In genomic region chr11:8006349-8006977, GRCh38 we compare ENCODE assay signal across 8 cellular contexts. TPM values are rescaled to one million over a fixed set of nuclear protein-coding genes. Genes with fewer than 3 reads are reported as not detected.
A peak's percentile ranks its signal among the peaks of the same experiment; 100 is the strongest.
DNase-seq lines count a peak whose midpoint lies in the region; ATAC-seq, FAIRE-seq and TF ChIP-seq lines count a peak whose summit lies in the region.

No MANE protein-coding gene starts in this region.

- no peak overlapping the region for H3K4me3 Mint-ChIP-seq in activated naive CD4-positive, alpha-beta T cell treated with anti-CD3 and anti-CD28 coated beads for 36 hours

- H3K9me3 ChIP-seq in NT2/D1 (ENCODE audit: insufficient read depth, low read length) (no peaks in the 10 kb centered on the region), trophoblast cell (ENCODE audit: insufficient read depth, low read depth, low read length) (no peaks in the 10 kb centered on the region)

- H3K27me3 ChIP-seq in HL-60 (ENCODE audit: insufficient read depth, poor library complexity, severe bottlenecking) (no peaks in the 10 kb centered on the region), NT2/D1 (ENCODE audit: insufficient read depth, insufficient read length) (peaks cover under 1% of the 10 kb centered on the region), trophoblast cell (ENCODE audit: insufficient read depth, low read length) (no peaks in the 10 kb centered on the region)

- no peaks in the 10 kb centered on the region for H3K36me3 ChIP-seq in NT2/D1 (ENCODE audit: insufficient read depth, insufficient read length, low read length)
- H3K36me3 ChIP-seq in trophoblast cell (ENCODE audit: control insufficient read depth in 1 of 2, insufficient read depth in 2 of 2, low read length in 2 of 2): no peaks in the 10 kb centered on the region

- H3K4me1 ChIP-seq in NT2/D1 (ENCODE audit: insufficient read depth, insufficient read length): no peaks in the 10 kb centered on the region
- no peaks in the 10 kb centered on the region for H3K4me1 ChIP-seq in trophoblast cell (ENCODE audit: control insufficient read depth in 1 of 2, insufficient read depth in 2 of 2, low read length in 2 of 2)

- no peaks in the 10 kb centered on the region for H3K79me1 ChIP-seq in trophoblast cell (ENCODE audit: low read length)

- H3K4me3 ChIP-seq in HL-60 (replicated peaks; ENCODE audit: insufficient read depth, low read length) (no peak overlapping the region), NT2/D1 (ENCODE audit: insufficient read length, low read depth) (no peak overlapping the region), trophoblast cell (ENCODE audit: low read depth, low read length) (no peak overlapping the region)

- no peak overlapping the region for H3K4ac ChIP-seq in trophoblast cell (ENCODE audit: low read depth, low read length)

- no peak overlapping the region for H3K9ac ChIP-seq in NT2/D1 (ENCODE audit: insufficient read length, low read depth)
- H3K9ac ChIP-seq in trophoblast cell (ENCODE audit: low read length): no peak overlapping the region

- intact Hi-C loops in activated naive CD4-positive, alpha-beta T cell treated with anti-CD3 and anti-CD28 coated beads for 36 hours (cut with micrococcal nuclease): loop anchor here (1.0 to 5.0 kb wide), 6 partner anchors 26 to 561 kb away; no protein-coding TSS in a partner anchor

- H2AFZ ChIP-seq in trophoblast cell (ENCODE audit: insufficient read depth, low read length, poor library complexity): no peak overlapping the region

- no peak overlapping the region for H4K91ac ChIP-seq in trophoblast cell (ENCODE audit: low read depth, low read length)

- H3K36me3 Mint-ChIP-seq in activated naive CD4-positive, alpha-beta T cell treated with anti-CD3 and anti-CD28 coated beads for 36 hours (ENCODE audit: low read depth): no peaks in the 10 kb centered on the region

- no peak overlapping the region for H3K4me2 ChIP-seq in trophoblast cell (ENCODE audit: low read length)

- no peak overlapping the region for H2AK5ac ChIP-seq in trophoblast cell (ENCODE audit: low read length)

- CTCF ChIA-PET in activated naive CD4-positive, alpha-beta T cell treated with anti-CD3 and anti-CD28 coated beads for 36 hours (lab: Charles Lee): interaction anchor here (0.6 to 6.8 kb wide), 18 partner anchors 10 to 965 kb away, joined by 3 to 90 read pairs (median 4); partner anchors contain the start of gene EIF3F

- DNase-seq in D721Med (ENCODE audit: insufficient read length, low spot score): peak; percentile 53
- DNase-seq in HL-60 (ENCODE audit: low read depth in 1 of 2, low spot score in 1 of 2): peak in 1 of 2 experiments; percentile 40
- DNase-seq in NT2/D1 (ENCODE audit: low read depth, low spot score): peak; percentile 67
- DNase-seq in activated naive CD4-positive, alpha-beta T cell treated with anti-CD3 and anti-CD28 coated beads for 36 hours: peak; percentile 63
- peak; percentile 37 for DNase-seq in glomerular endothelial cell (ENCODE audit: extremely low read depth, low read depth, low spot score)
- peak; percentile 71 to 88 for DNase-seq in trophoblast cell

- H3K27ac ChIP-seq in HL-60 (replicated peaks): no peak overlapping the region
- no peak overlapping the region for H3K27ac ChIP-seq in trophoblast cell (ENCODE audit: low read depth, low read length)

- H3K79me2 ChIP-seq in trophoblast cell (ENCODE audit: control insufficient read depth, insufficient read depth, low read length, poor library complexity): no peaks in the 10 kb centered on the region

- no peaks in the 10 kb centered on the region for H3K27me3 Mint-ChIP-seq in activated naive CD4-positive, alpha-beta T cell treated with anti-CD3 and anti-CD28 coated beads for 36 hours (ENCODE audit: low read depth)

- peak; percentile 57 for ATAC-seq in GM19467 (IDR thresholded peaks at IDR 0.05; ENCODE audit: unreplicated experiment)
- no peak for ATAC-seq in GM21515 (IDR thresholded peaks at IDR 0.05; ENCODE audit: unreplicated experiment)

- H3K18ac ChIP-seq in trophoblast cell (ENCODE audit: low read length): no peak overlapping the region

- peak; percentile 91 for TF ChIP-seq CTCF in D721Med (IDR thresholded peaks at IDR 0.05; ENCODE audit: insufficient read depth, missing control alignments)
- TF ChIP-seq CTCF in HL-60 (IDR thresholded peaks at IDR 0.05; ENCODE audit: insufficient read depth, low read length): peak; percentile 87

- no peaks in the 10 kb centered on the region for H3K4me1 Mint-ChIP-seq in activated naive CD4-positive, alpha-beta T cell treated with anti-CD3 and anti-CD28 coated beads for 36 hours (ENCODE audit: low read depth)

- H2BK120ac ChIP-seq in trophoblast cell (ENCODE audit: insufficient read depth, low read length, poor library complexity): no peak overlapping the region

- H2BK5ac ChIP-seq in trophoblast cell (ENCODE audit: low read depth, low read length, poor library complexity): no peak overlapping the region

- H2BK12ac ChIP-seq in trophoblast cell (ENCODE audit: low read length): no peak overlapping the region

- no peak for FAIRE-seq in D721Med (lab: Jason Lieb, UNC)

- H3K27ac Mint-ChIP-seq in activated naive CD4-positive, alpha-beta T cell treated with anti-CD3 and anti-CD28 coated beads for 36 hours: no peak overlapping the region

- no peak overlapping the region for H4K12ac ChIP-seq in trophoblast cell (ENCODE audit: low read depth, low read length)

- H3K9me3 Mint-ChIP-seq in activated naive CD4-positive, alpha-beta T cell treated with anti-CD3 and anti-CD28 coated beads for 36 hours: no peaks in the 10 kb centered on the region

- H4K8ac ChIP-seq in trophoblast cell (ENCODE audit: low read depth, low read length): no peak overlapping the region

- H3K14ac ChIP-seq in trophoblast cell (ENCODE audit: low read length): no peak overlapping the region

- no peak overlapping the region for H3K23ac ChIP-seq in trophoblast cell (ENCODE audit: low read length)

RNA-seq across cellular contexts. Expression of gene EIF3F, which starts 19.3 kb away (rescaled TPM):
- 100 to 1,000 TPM; 365 to 380 TPM for total RNA-seq in activated naive CD4-positive, alpha-beta T cell treated with anti-CD3 and anti-CD28 coated beads for 36 hours
- total RNA-seq in glomerular endothelial cell: 252 and 293 TPM in 2 replicates
- polyA plus RNA-seq in trophoblast cell (2013): 560 and 594 TPM in 2 replicates

RNA-seq across cellular contexts. Expression of gene NLRP10, which starts 41.2 kb away (rescaled TPM):
- not detected for total RNA-seq in activated naive CD4-positive, alpha-beta T cell treated with anti-CD3 and anti-CD28 coated beads for 36 hours
- total RNA-seq in glomerular endothelial cell: 1.7 TPM in 1 of 2 replicates, not detected in the other
- 0.04 and 0.15 TPM in 2 replicates for polyA plus RNA-seq in trophoblast cell (2013)
